ENCODE assay signal across 1 cellular context in genomic region chr22:44486538-44486937, GRCh38.
TF ChIP-seq lines count a peak whose summit lies in the region.

No MANE protein-coding gene starts in this region.

TF ChIP-seq in K562, 482 proteins besides CTCF, POLR2A, EP300 and RAD21 (continued from another document):
- 0 out of 2 replicates have a peak, but pooled peaks have one; percentile 19 for TF ChIP-seq ATF3 (IDR thresholded peaks at IDR 0.05)
- no peak for TF ChIP-seq ATF3 (CRISPR knock-in tag; conservative IDR thresholded peaks at IDR 0.05)
- TF ChIP-seq ZNF3 (CRISPR knock-in tag; IDR thresholded peaks at IDR 0.05), result no peak
- no peak for TF ChIP-seq TSC22D4 (tag; IDR thresholded peaks at IDR 0.05)
- no peak for TF ChIP-seq HDAC6 (IDR thresholded peaks at IDR 0.05; ENCODE audit: low read depth, low read length)
- peak; percentile 11; the same call in 1 of the 2 replicates for TF ChIP-seq CBFA2T3 (IDR thresholded peaks at IDR 0.05)
- peak; percentile 39 for TF ChIP-seq JUND (IDR thresholded peaks at IDR 0.05; ENCODE audit: borderline replicate concordance, low read depth, low read length)
- no peak for TF ChIP-seq JUND (tag; IDR thresholded peaks at IDR 0.05; ENCODE audit: borderline replicate concordance, low read depth, low read length)
- TF ChIP-seq ZBTB11 (CRISPR knock-in tag; IDR thresholded peaks at IDR 0.05), result no peak
- peak; percentile 61 for TF ChIP-seq FOSL1 (tag; conservative IDR thresholded peaks at IDR 0.05)
